ENCODE assay signal across 22 cellular contexts in the genomic region with DNA sequence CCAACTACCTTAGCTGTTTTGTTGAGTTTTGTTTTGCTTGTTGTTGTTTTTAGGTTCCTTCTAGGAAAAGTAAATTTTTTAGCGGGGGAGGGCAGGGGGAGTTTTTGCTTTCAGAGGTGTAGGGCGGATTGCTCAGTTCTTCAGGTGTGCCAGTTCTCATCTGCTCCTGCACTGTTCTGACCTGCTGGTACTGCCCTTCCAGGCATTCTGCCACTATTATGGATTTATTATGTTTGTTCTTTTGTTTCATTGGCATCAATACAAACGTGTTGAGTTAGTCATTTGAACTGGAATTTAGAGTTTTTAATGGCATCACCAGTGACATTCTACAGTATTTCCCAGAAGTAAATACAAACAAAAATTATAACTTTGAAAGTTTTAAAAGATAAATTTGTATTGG. TPM values are rescaled to one million over a fixed set of nuclear protein-coding genes. Genes with fewer than 3 reads are reported as not detected.
A peak's percentile ranks its signal among the peaks of the same experiment; 100 is the strongest.
DNase-seq lines count a peak whose midpoint lies in the region; ATAC-seq, FAIRE-seq and TF ChIP-seq lines count a peak whose summit lies in the region.
"Had no signal": no experiment of that assay in that cellular context is flagged by ENCODE, and none has a peak within 500 bp of the region (broad histone marks: within the 10 kb centered on the region; RNA-seq: fewer than 3 reads in every experiment).

No MANE protein-coding gene starts in this region.

- ATAC-seq in left colon (peak; percentile 100), left ventricle myocardium superior (no peak), HG02885 (IDR thresholded peaks at IDR 0.05; ENCODE audit: poor library complexity, unreplicated experiment) (no peak)
- ATAC-seq: natural killer cell had no signal

- no peaks in the 10 kb centered on the region for H4K20me1 ChIP-seq in mammary epithelial cell (ENCODE audit: insufficient read depth, low read length)

- H3K4me2 ChIP-seq in mammary epithelial cell (ENCODE audit: insufficient read depth, low read depth, low read length) = peak overlapping the region; percentile 4

- H3K9ac ChIP-seq in mammary epithelial cell (ENCODE audit: insufficient read depth, low read length) = no peak overlapping the region

- DNase-seq in M059J (ENCODE audit: low read depth) = peak; percentile 16
- peak; percentile 28 for DNase-seq in mammary epithelial cell
- DNase-seq in left colon = peak in 1 of 2 donors; percentile 41
- no peak for DNase-seq in left ventricle myocardium superior
- DNase-seq in GM10266 (ENCODE audit: extremely low spot score) = no peak
- no peak for DNase-seq in posterior cingulate gyrus
- DNase-seq: activated CD4-positive, alpha-beta T cell treated with anti-CD3 and anti-CD28 coated beads for 4 hours; aorta; effector CD8-positive, alpha-beta T cell; esophagus squamous epithelium; kidney glomerular epithelial cell; natural killer cell; NCI-H1436; NCI-H748 treated with DMSO at 0.1 percent for 48 hours; ovary; SHP77 treated with DMSO at 0.1 percent for 48 hours; sigmoid colon; SW 1271; upper lobe of left lung had no signal

- no peak overlapping the region for H3K27ac ChIP-seq in mammary epithelial cell (ENCODE audit: insufficient read depth, low read depth, low read length)
- H3K27ac ChIP-seq: esophagus squamous epithelium, ovary, sigmoid colon, upper lobe of left lung had no signal

- intact Hi-C loops in mammary epithelial cell (cut with micrococcal nuclease) (loop anchor here (2.0 kb wide), 1 partner anchor 25 kb away; no protein-coding TSS in a partner anchor), left colon (cut with DNase I, micrococcal nuclease) (no loop called here), left ventricle myocardium superior (cut with micrococcal nuclease) (no loop called here), posterior cingulate gyrus (cut with DNase I) (no loop called here)

- peak; percentile 74 for FAIRE-seq in A204.1 (lab: Jason Lieb, UNC)
- FAIRE-seq: H1 had no signal

- peaks cover 9% of the 10 kb centered on the region for H3K4me1 ChIP-seq in mammary epithelial cell (ENCODE audit: insufficient read depth, low read length)
- H3K4me1 ChIP-seq: upper lobe of left lung had no signal

- in situ Hi-C loops in mammary epithelial cell (cut with MboI; ENCODE audit: low sequenced_read_pairs in 2 of 2) = no loop called here

- CTCF ChIA-PET in mammary epithelial cell (lab: Charles Lee; ENCODE audit: low non-redundant PET) = no interaction called here

- no peak overlapping the region for H3K4me3 ChIP-seq in mammary epithelial cell (replicated peaks in 1 of 3; ENCODE audit: insufficient read depth in 1 of 3, low read depth in 2 of 3, low read length in 3 of 3)
- H3K4me3 ChIP-seq: esophagus squamous epithelium, ovary, sigmoid colon, upper lobe of left lung had no signal

- H3K36me3 ChIP-seq in mammary epithelial cell (ENCODE audit: insufficient read depth, low read length) = peaks cover 3% of the 10 kb centered on the region
- H3K36me3 ChIP-seq: ovary, sigmoid colon had no signal

- 26% methylated on average over 3 of the region's 3 CpGs for WGBS in mammary epithelial cell (ENCODE audit: low coverage, missing lambda C conversion rate)

- peaks cover 12% of the 10 kb centered on the region for H3K79me2 ChIP-seq in mammary epithelial cell (ENCODE audit: insufficient read depth, low read length)

- H3K9me3 ChIP-seq in mammary epithelial cell (replicated peaks; ENCODE audit: insufficient read depth, low read length) = no peaks in the 10 kb centered on the region
- H3K9me3 ChIP-seq: esophagus squamous epithelium, ovary, sigmoid colon, upper lobe of left lung had no signal

- no peaks in the 10 kb centered on the region for H3K27me3 ChIP-seq in mammary epithelial cell (ENCODE audit: insufficient read depth, low read length)
- H3K27me3 ChIP-seq: esophagus squamous epithelium, ovary, sigmoid colon, upper lobe of left lung had no signal

- no peak overlapping the region for H2AFZ ChIP-seq in mammary epithelial cell (ENCODE audit: low read depth, low read length)

- TF ChIP-seq CTCF in mammary epithelial cell (conservative IDR thresholded peaks at IDR 0.05 in 1 of 2, IDR thresholded peaks at IDR 0.05 in 1 of 2; ENCODE audit: extremely low read depth in 1 of 2, insufficient read depth in 1 of 2, low read depth in 1 of 2, low read length in 2 of 2) = no peak
- TF ChIP-seq CTCF in GM10266 (IDR thresholded peaks at IDR 0.05; ENCODE audit: control insufficient read depth, insufficient read depth, low read depth, missing control alignments) = no peak

- dilution Hi-C loops in mammary epithelial cell (cut with HindIII; ENCODE audit: low sequenced_read_pairs) = no loop called here

- no TSS peak for BruUV-seq in mammary epithelial cell (replicated peaks; lab: Mats Ljungman, UMichigan)

RNA-seq across cellular contexts. Expression of gene ERCC6L2, which starts 26.0 kb away (rescaled TPM):
- 31.5 and 70.3 TPM in 2 replicates for total RNA-seq in M059J (2014; rRNA removed; shearing (Covaris generic))
- 10 to 100 TPM; 28.9 to 73.5 TPM for total RNA-seq in mammary epithelial cell
- polyA plus RNA-seq in mammary epithelial cell = 16.4 TPM
- 27.8 TPM for polyA minus RNA-seq in mammary epithelial cell
- 10 to 100 TPM; 39.4 to 43.5 TPM for total RNA-seq in left colon
- 22.9 TPM for total RNA-seq in left ventricle myocardium superior

Comparison
In these comparisons a context has a peak if more than half of its experiments do, and no peak if none do; other contexts are left out.
1. DNase-seq: peak in M059J (single experiment) and mammary epithelial cell (single experiment); none in left ventricle myocardium superior (single experiment), GM10266 (single experiment) and posterior cingulate gyrus (0 of 10).